In genomic region chr12:48037267-48037915, GRCh38 we compare ENCODE assay signal across 1 cellular context.
TF ChIP-seq lines count a peak whose summit lies in the region.

No MANE protein-coding gene starts in this region.

TF ChIP-seq in HepG2, 621 proteins besides CTCF, POLR2A, EP300 and RAD21 (continued from another document):
- TF ChIP-seq, protein P1, sequence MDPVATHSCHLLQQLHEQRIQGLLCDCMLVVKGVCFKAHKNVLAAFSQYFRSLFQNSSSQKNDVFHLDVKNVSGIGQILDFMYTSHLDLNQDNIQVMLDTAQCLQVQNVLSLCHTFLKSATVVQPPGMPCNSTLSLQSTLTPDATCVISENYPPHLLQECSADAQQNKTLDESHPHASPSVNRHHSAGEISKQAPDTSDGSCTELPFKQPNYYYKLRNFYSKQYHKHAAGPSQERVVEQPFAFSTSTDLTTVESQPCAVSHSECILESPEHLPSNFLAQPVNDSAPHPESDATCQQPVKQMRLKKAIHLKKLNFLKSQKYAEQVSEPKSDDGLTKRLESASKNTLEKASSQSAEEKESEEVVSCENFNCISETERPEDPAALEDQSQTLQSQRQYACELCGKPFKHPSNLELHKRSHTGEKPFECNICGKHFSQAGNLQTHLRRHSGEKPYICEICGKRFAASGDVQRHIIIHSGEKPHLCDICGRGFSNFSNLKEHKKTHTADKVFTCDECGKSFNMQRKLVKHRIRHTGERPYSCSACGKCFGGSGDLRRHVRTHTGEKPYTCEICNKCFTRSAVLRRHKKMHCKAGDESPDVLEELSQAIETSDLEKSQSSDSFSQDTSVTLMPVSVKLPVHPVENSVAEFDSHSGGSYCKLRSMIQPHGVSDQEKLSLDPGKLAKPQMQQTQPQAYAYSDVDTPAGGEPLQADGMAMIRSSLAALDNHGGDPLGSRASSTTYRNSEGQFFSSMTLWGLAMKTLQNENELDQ (CRISPR knock-in tag; IDR thresholded peaks at IDR 0.05; ENCODE audit: borderline replicate concordance) = no peak
- TF ChIP-seq ZNF776 (CRISPR knock-in tag; IDR thresholded peaks at IDR 0.05) (no peak), THAP9 (CRISPR knock-in tag; IDR thresholded peaks at IDR 0.05; ENCODE audit: borderline replicate concordance) (peak; percentile 35; the same call in 1 of the 2 replicates), ZBTB34 (CRISPR knock-in tag; IDR thresholded peaks at IDR 0.05) (no peak), HNF4G (IDR thresholded peaks at IDR 0.05; ENCODE audit: borderline replicate concordance, low read depth, low read length) (no peak), HNF4G (CRISPR knock-in tag; IDR thresholded peaks at IDR 0.05; ENCODE audit: borderline replicate concordance, low read depth) (no peak), ZNF691 (CRISPR knock-in tag; IDR thresholded peaks at IDR 0.05; ENCODE audit: borderline replicate concordance, low read depth) (no peak), PATZ1 (CRISPR knock-in tag; IDR thresholded peaks at IDR 0.05) (peak; percentile 38; the same call in 1 of the 2 replicates), ELF3 (CRISPR knock-in tag; IDR thresholded peaks at IDR 0.05) (peak; percentile 48), SP140L (CRISPR knock-in tag; IDR thresholded peaks at IDR 0.05; ENCODE audit: borderline replicate concordance) (no peak), RFX3 (CRISPR knock-in tag; IDR thresholded peaks at IDR 0.05) (no peak), LCORL (IDR thresholded peaks at IDR 0.05) (no peak), LCORL (CRISPR knock-in tag; IDR thresholded peaks at IDR 0.05) (peak; percentile 67; the same call in 1 of the 2 replicates), ETV6 (CRISPR knock-in tag; conservative IDR thresholded peaks at IDR 0.05) (no peak), CENPBD1 (CRISPR knock-in tag; IDR thresholded peaks at IDR 0.05; ENCODE audit: borderline replicate concordance, low read depth) (no peak), U2AF2 (IDR thresholded peaks at IDR 0.05; ENCODE audit: low read depth, low read length) (no peak), FOXA1 (IDR thresholded peaks at IDR 0.05) (no peak), FOXA1 (CRISPR knock-in tag; IDR thresholded peaks at IDR 0.05) (no peak), ETV5 (CRISPR knock-in tag; IDR thresholded peaks at IDR 0.05; ENCODE audit: borderline replicate concordance) (peak; percentile 31; the same call in 1 of the 2 replicates), ZNF292 (CRISPR knock-in tag; IDR thresholded peaks at IDR 0.05; ENCODE audit: borderline replicate concordance, low read depth) (0 out of 2 replicates have a peak, but pooled peaks have one; percentile 40), ELF1 (CRISPR knock-in tag; IDR thresholded peaks at IDR 0.05) (peak; percentile 38; the same call in 1 of the 2 replicates), GABPA (IDR thresholded peaks at IDR 0.05; ENCODE audit: low read depth, low read length) (no peak), GABPA (CRISPR knock-in tag; IDR thresholded peaks at IDR 0.05; ENCODE audit: low read depth) (peak; percentile 55), NKX3-1 (CRISPR knock-in tag; IDR thresholded peaks at IDR 0.05) (no peak), ZNF281 (CRISPR knock-in tag; IDR thresholded peaks at IDR 0.05; ENCODE audit: borderline replicate concordance) (peak; percentile 87), GPBP1L1 (CRISPR knock-in tag; IDR thresholded peaks at IDR 0.05) (no peak), GABPB1 (CRISPR knock-in tag; IDR thresholded peaks at IDR 0.05) (peak; percentile 18; the same call in 1 of the 2 replicates), TEAD3 (CRISPR knock-in tag; optimal IDR thresholded peaks at IDR 0.05; ENCODE audit: borderline replicate concordance) (peak; percentile 73), HDAC1 (CRISPR knock-in tag; IDR thresholded peaks at IDR 0.05) (no peak), MIER2 (CRISPR knock-in tag; IDR thresholded peaks at IDR 0.05) (no peak), BCLAF1 (IDR thresholded peaks at IDR 0.05) (no peak)
- TF ChIP-seq, protein P2, sequence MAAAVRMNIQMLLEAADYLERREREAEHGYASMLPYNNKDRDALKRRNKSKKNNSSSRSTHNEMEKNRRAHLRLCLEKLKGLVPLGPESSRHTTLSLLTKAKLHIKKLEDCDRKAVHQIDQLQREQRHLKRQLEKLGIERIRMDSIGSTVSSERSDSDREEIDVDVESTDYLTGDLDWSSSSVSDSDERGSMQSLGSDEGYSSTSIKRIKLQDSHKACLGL (CRISPR knock-in tag; IDR thresholded peaks at IDR 0.05) = no peak
